In genomic region chr17:29586676-29587469, GRCh38 we compare ENCODE assay signal across 13 cellular contexts. TPM values are rescaled to one million over a fixed set of nuclear protein-coding genes. Genes with fewer than 3 reads are reported as not detected.
DNase-seq lines count a peak whose midpoint lies in the region; ATAC-seq, FAIRE-seq and TF ChIP-seq lines count a peak whose summit lies in the region.
"Had no signal": no experiment of that assay in that cellular context is flagged by ENCODE, and none has a peak within 500 bp of the region (broad histone marks: within the 10 kb centered on the region; RNA-seq: fewer than 3 reads in every experiment).

No MANE protein-coding gene starts in this region.

- DNase-seq in DND-41, result no peak
- DNase-seq in RWPE1 (ENCODE audit: low spot score), result no peak
- no peak for DNase-seq in H1 (ENCODE audit: low read depth in 1 of 2, low spot score in 2 of 2)
- DNase-seq in sigmoid colon, result no peak
- no peak for DNase-seq in NOMO-1 treated with dmso at 0.1 percent for 144 hours (lab: John Stamatoyannopoulos, UW; ENCODE audit: unreplicated experiment)
- DNase-seq in NCI-H1930 (lab: John Stamatoyannopoulos, UW), result no peak
- DNase-seq: activated CD8-positive, alpha-beta memory T cell treated with anti-CD3 and anti-CD28 coated beads for 24 hours; erythroblast; midbrain; NCI-H774; stimulated activated CD4-positive, alpha-beta T cell treated with anti-CD3 and anti-CD28 coated beads, Interleukin-4, amount 100 ng/mL, for 24 hours had no signal

- TF ChIP-seq POLR2A in H1 (IDR thresholded peaks at IDR 0.05; ENCODE audit: control extremely low read depth in 1 of 2, low read depth in 2 of 2, low read length in 2 of 2), result no peak
- TF ChIP-seq POLR2A in sigmoid colon (IDR thresholded peaks at IDR 0.05), result no peak

- no peak overlapping the region for H3K14ac ChIP-seq in H1 (ENCODE audit: insufficient read length)

- no peak overlapping the region for H2BK120ac ChIP-seq in H1 (replicated peaks; ENCODE audit: low read depth, low read length)

- no peak overlapping the region for H4K8ac ChIP-seq in H1 (ENCODE audit: extremely low read depth, insufficient read depth, low read length)

- intact Hi-C loops in sigmoid colon (cut with DNase I), result no loop called here

- peak overlapping the region in 1 of 2 experiments; percentile 74; a peak in 2 of 4 replicates for H3K4me3 ChIP-seq in DND-41 (ENCODE audit: low read depth in 1 of 2, low read length in 2 of 2)
- no peak overlapping the region for H3K4me3 ChIP-seq in H1 (ENCODE audit: extremely low read depth in 1 of 4, insufficient read depth in 2 of 4, low read depth in 3 of 4, low read length in 4 of 4)
- no peak overlapping the region for H3K4me3 ChIP-seq in sigmoid colon

- POLR2A ChIA-PET in RWPE1 (lab: Yijun Ruan, JAX; ENCODE audit: low non-redundant PET), result interaction anchor here (0.7 kb wide), 1 partner anchor 198 kb away, joined by 3 read pairs; no protein-coding TSS in a partner anchor
- POLR2A ChIA-PET in H1 (lab: Charles Lee; ENCODE audit: partially characterized antibody), result interaction anchor here (0.7 to 1.8 kb wide), 5 partner anchors 11 to 17 kb away, joined by 3 to 8 read pairs (median 5); no protein-coding TSS in a partner anchor

- 92% methylated on average over 9 of the region's 9 CpGs; no CpG with 5 or more reads in 1 of the 2 experiments for WGBS in H1 (ENCODE audit: extremely low coverage in 1 of 2, insufficient coverage in 1 of 2, insufficient read length in 1 of 2, insufficient replicate concordance in 2 of 2, low coverage in 1 of 2, low lambda C conversion rate in 2 of 2, missing lambda C conversion rate in 1 of 2), 2 experiments
- WGBS in sigmoid colon, 2 donors, result 83 to 87% methylated on average over 9 of the region's 9 CpGs

- H2BK5ac ChIP-seq in H1 (ENCODE audit: low read depth, low read length), result no peak overlapping the region

- H3K9ac ChIP-seq in DND-41 (ENCODE audit: low read depth, low read length), result peak overlapping the region; percentile 72; the same call in 1 of the 2 replicates
- no peak overlapping the region for H3K9ac ChIP-seq in H1 (replicated peaks in 1 of 4; ENCODE audit: extremely low read depth in 1 of 4, low read depth in 3 of 4, low read length in 3 of 4)

- no peak overlapping the region for H3K4ac ChIP-seq in H1 (replicated peaks; ENCODE audit: insufficient read length, low read depth, low read length)

- H2BK20ac ChIP-seq in H1 (ENCODE audit: low read length), result no peak overlapping the region

- FAIRE-seq in H1 (lab: Jason Lieb, UNC), result no peak

- H3K56ac ChIP-seq in H1 (replicated peaks; ENCODE audit: insufficient read length, low read depth, low read length), result no peak overlapping the region

- peak overlapping the region; percentile 72; the same call in 1 of the 2 replicates for H2BK12ac ChIP-seq in H1 (ENCODE audit: low read depth, low read length)

- CTCF ChIA-PET in RWPE1 (lab: Yijun Ruan, JAX) (no interaction called here), H1 (lab: Charles Lee; ENCODE audit: partially characterized antibody) (interaction anchor here (1.7 to 14.8 kb wide), 7 partner anchors 8 to 217 kb away, joined by 7 to 193 read pairs (median 11); partner anchors contain the start of genes ABHD15, CORO6 and TP53I13)

- no peak for ATAC-seq in DND-41 (ENCODE audit: insufficient read depth, low read depth)
- no peak for ATAC-seq in GM21717 (IDR thresholded peaks at IDR 0.05; ENCODE audit: unreplicated experiment)
- ATAC-seq in HG02885 (IDR thresholded peaks at IDR 0.05; ENCODE audit: poor library complexity, unreplicated experiment), result no peak

- H3K27me3 ChIP-seq in DND-41 (ENCODE audit: insufficient read depth, low read length, poor library complexity), result no peaks in the 10 kb centered on the region
- H3K27me3 ChIP-seq in H1 (replicated peaks in 1 of 4; ENCODE audit: control insufficient read depth in 3 of 4, extremely low read depth in 1 of 4, insufficient read depth in 3 of 4, low read length in 3 of 4), result peaks cover 0 to 6% (median 5%) of the 10 kb centered on the region in 4 experiments; a peak in 2 of 7 replicates
- no peaks in the 10 kb centered on the region for H3K27me3 ChIP-seq in sigmoid colon

- H3K36me3 ChIP-seq in DND-41 (ENCODE audit: insufficient read depth, low read length), result peaks cover 22% of the 10 kb centered on the region
- 0 out of 8 replicates have a peak, but pooled peaks cover 0 to 4% (median 1%) of the 10 kb centered on the region in 4 experiments for H3K36me3 ChIP-seq in H1 (ENCODE audit: control insufficient read depth in 2 of 4, insufficient read depth in 4 of 4, low read length in 3 of 4)
- peaks cover 1 to 15% (median 5%) of the 10 kb centered on the region in 4 donors for H3K36me3 ChIP-seq in sigmoid colon

- H3K23ac ChIP-seq in H1 (ENCODE audit: insufficient read length), result no peak overlapping the region

- no peak overlapping the region for H4K91ac ChIP-seq in H1 (replicated peaks; ENCODE audit: insufficient read length, low read length)

- H3K9me3 ChIP-seq in DND-41 (ENCODE audit: insufficient read depth, low read length, severe bottlenecking), result no peaks in the 10 kb centered on the region
- H3K9me3 ChIP-seq in H1 (ENCODE audit: insufficient read depth in 2 of 2, low read depth in 1 of 2, low read length in 1 of 2), result no peaks in the 10 kb centered on the region
- no peaks in the 10 kb centered on the region for H3K9me3 ChIP-seq in sigmoid colon

- H3K18ac ChIP-seq in H1 (ENCODE audit: extremely low read depth, low read length), result no peak overlapping the region

- H3K79me1 ChIP-seq in H1 (ENCODE audit: low read depth, low read length), result peaks cover 19% of the 10 kb centered on the region

- TF ChIP-seq CTCF in DND-41 (IDR thresholded peaks at IDR 0.05; ENCODE audit: borderline replicate concordance, extremely low read depth, low read length, poor library complexity, severe bottlenecking) (no peak), RWPE1 (conservative IDR thresholded peaks at IDR 0.05; ENCODE audit: low read depth) (no peak), H1 (IDR thresholded peaks at IDR 0.05; ENCODE audit: control extremely low read depth in 1 of 3, insufficient read depth in 1 of 3, low read depth in 1 of 3, low read length in 3 of 3) (no peak), sigmoid colon (IDR thresholded peaks at IDR 0.05) (no peak)

- TF ChIP-seq EP300 in H1 (IDR thresholded peaks at IDR 0.05; ENCODE audit: borderline replicate concordance in 1 of 2, low read depth in 2 of 2, low read length in 2 of 2) (no peak), sigmoid colon (IDR thresholded peaks at IDR 0.05) (no peak)

- H2AFZ ChIP-seq in DND-41 (ENCODE audit: low read depth, low read length), result no peak overlapping the region
- no peak overlapping the region for H2AFZ ChIP-seq in H1 (ENCODE audit: low read length)

- H3K4me2 ChIP-seq in DND-41 (ENCODE audit: insufficient read depth, low read length) (peak overlapping the region; percentile 97; the same call in 1 of the 2 replicates), H1 (ENCODE audit: insufficient read depth in 1 of 2, low read depth in 2 of 2, low read length in 2 of 2) (peak overlapping the region in 1 of 2 experiments; percentile 93; a peak in 1 of 4 replicates)

- H2AK5ac ChIP-seq in H1 (ENCODE audit: low read depth, low read length), result peak overlapping the region; percentile 45; the same call in 1 of the 2 replicates

- H4K20me1 ChIP-seq in DND-41 (ENCODE audit: insufficient read depth, low read length), result peaks cover 68% of the 10 kb centered on the region
- H4K20me1 ChIP-seq in H1 (replicated peaks in 1 of 2; ENCODE audit: control insufficient read depth in 1 of 2, insufficient read depth in 2 of 2, low read length in 2 of 2), result peaks cover 15 to 36% of the 10 kb centered on the region in 2 experiments

- H3K27ac ChIP-seq in DND-41 (ENCODE audit: low read length), result no peak overlapping the region; the same call in 1 of the 2 replicates
- H3K27ac ChIP-seq in RWPE1, result peak overlapping the region; percentile 99
- H3K27ac ChIP-seq in H1 (ENCODE audit: low read depth, low read length), result no peak overlapping the region
- peak overlapping the region; percentile 82 to 92 (median 88) for H3K27ac ChIP-seq in sigmoid colon

- H2BK15ac ChIP-seq in H1 (ENCODE audit: low read length), result no peak overlapping the region; the same call in 1 of the 2 replicates

- no peak for TF ChIP-seq RAD21 in H1 (IDR thresholded peaks at IDR 0.05 in 1 of 2, conservative IDR thresholded peaks at IDR 0.05 in 1 of 2; ENCODE audit: low read depth in 2 of 2, low read length in 2 of 2)

- peaks cover 26% of the 10 kb centered on the region; the same call in 1 of the 2 replicates for H3K23me2 ChIP-seq in H1 (ENCODE audit: low read depth, low read length)

- H3K4me1 ChIP-seq in DND-41 (ENCODE audit: insufficient read depth, low read length) (peaks cover 54% of the 10 kb centered on the region), H1 (replicated peaks in 1 of 4; ENCODE audit: control insufficient read depth in 3 of 4, insufficient read depth in 4 of 4, low read length in 3 of 4) (peaks cover 7 to 37% (median 31%) of the 10 kb centered on the region in 4 experiments), sigmoid colon (peaks cover 0 to 74% (median 65%) of the 10 kb centered on the region in 4 donors)

- no peak overlapping the region for H4K5ac ChIP-seq in H1 (ENCODE audit: insufficient read length, low read depth, low read length)

- H3K79me2 ChIP-seq in DND-41 (ENCODE audit: insufficient read depth, low read length) (peaks cover 76% of the 10 kb centered on the region), H1 (ENCODE audit: control insufficient read depth in 1 of 2, insufficient read depth in 2 of 2, low read length in 2 of 2) (peaks cover 0 to 42% of the 10 kb centered on the region in 2 experiments; a peak in 2 of 4 replicates)

RNA-seq across cellular contexts. Expression of gene GIT1, which starts 2.6 kb away (rescaled TPM):
- total RNA-seq in H1 (2021; fragmentation: NEBNext Ultra II Directional; extraction: Animal tissue kit (Norgen Biotek cat#: 25700)), result 60.6 and 62.4 TPM in 2 replicates
- 63.0 and 80.7 TPM in 2 replicates for polyA plus RNA-seq in H1 (2011; rRNA removed)
- polyA plus RNA-seq in H1 (2011; cell fraction: cytosol; rRNA removed), result 43.3 TPM
- 93.3 TPM for polyA plus RNA-seq in H1 (2011; cell fraction: nucleus; rRNA removed)
- 36.7 to 55.7 TPM (median 48.9 TPM) in 4 replicates for polyA plus RNA-seq in H1 (2012, experiment 1 of 2)
- 54.3 TPM for polyA plus RNA-seq in H1 (2012, experiment 2 of 2)
- 45.0 TPM for polyA plus RNA-seq in H1 (2013, experiment 1 of 2)
- polyA plus RNA-seq in H1 (2013, experiment 2 of 2), result 45.5 TPM
- 45.9 and 62.5 TPM in 2 replicates for polyA minus RNA-seq in H1 (2011; rRNA and poly(A)+ RNA removed)
- polyA minus RNA-seq in H1 (2011; cell fraction: cytosol; rRNA and poly(A)+ RNA removed), result 42.9 TPM
- polyA minus RNA-seq in H1 (2011; cell fraction: nucleus; rRNA and poly(A)+ RNA removed), result 55.6 TPM
- 10 to 100 TPM; 13.6 to 31.3 (median 16.8) TPM for total RNA-seq in sigmoid colon
- 10 to 100 TPM; 16.9 to 28.5 (median 18.0) TPM for polyA plus RNA-seq in sigmoid colon

RNA-seq across cellular contexts. Expression of gene ANKRD13B, which starts 6.1 kb away (rescaled TPM):
- 41.0 and 48.5 TPM in 2 replicates for total RNA-seq in H1 (2021; fragmentation: NEBNext Ultra II Directional; extraction: Animal tissue kit (Norgen Biotek cat#: 25700))
- 16.4 and 30.3 TPM in 2 replicates for polyA plus RNA-seq in H1 (2011; rRNA removed)
- polyA plus RNA-seq in H1 (2011; cell fraction: cytosol; rRNA removed), result 17.6 TPM
- 167 TPM for polyA plus RNA-seq in H1 (2011; cell fraction: nucleus; rRNA removed)
- 25.6 to 40.3 TPM (median 33.5 TPM) in 4 replicates for polyA plus RNA-seq in H1 (2012, experiment 1 of 2)
- polyA plus RNA-seq in H1 (2012, experiment 2 of 2), result 22.3 TPM
- 21.9 TPM for polyA plus RNA-seq in H1 (2013, experiment 1 of 2)
- 20.2 TPM for polyA plus RNA-seq in H1 (2013, experiment 2 of 2)
- polyA minus RNA-seq in H1 (2011; rRNA and poly(A)+ RNA removed), result 7.7 and 13.1 TPM in 2 replicates
- 22.4 TPM for polyA minus RNA-seq in H1 (2011; cell fraction: cytosol; rRNA and poly(A)+ RNA removed)
- polyA minus RNA-seq in H1 (2011; cell fraction: nucleus; rRNA and poly(A)+ RNA removed), result 33.4 TPM
- 10 to 100 TPM in 1 of 4 donors, 1 to 10 TPM in 3; 5.4 to 17.2 (median 6.2) TPM for total RNA-seq in sigmoid colon
- 1 to 10 TPM; 1.6 to 5.2 (median 3.0) TPM for polyA plus RNA-seq in sigmoid colon

RNA-seq across cellular contexts. Expression of gene TP53I13, which starts 18.4 kb away (rescaled TPM):
- total RNA-seq in H1 (2021; fragmentation: NEBNext Ultra II Directional; extraction: Animal tissue kit (Norgen Biotek cat#: 25700)), result 21.1 and 22.4 TPM in 2 replicates
- 35.7 and 42.6 TPM in 2 replicates for polyA plus RNA-seq in H1 (2011; rRNA removed)
- 33.3 TPM for polyA plus RNA-seq in H1 (2011; cell fraction: cytosol; rRNA removed)
- polyA plus RNA-seq in H1 (2011; cell fraction: nucleus; rRNA removed), result 97.5 TPM
- polyA plus RNA-seq in H1 (2012, experiment 1 of 2), result 13.5 to 25.6 TPM (median 22.3 TPM) in 4 replicates
- 20.0 TPM for polyA plus RNA-seq in H1 (2012, experiment 2 of 2)
- polyA plus RNA-seq in H1 (2013, experiment 1 of 2), result 26.9 TPM
- 24.1 TPM for polyA plus RNA-seq in H1 (2013, experiment 2 of 2)
- 6.4 and 7.7 TPM in 2 replicates for polyA minus RNA-seq in H1 (2011; rRNA and poly(A)+ RNA removed)
- 15.0 TPM for polyA minus RNA-seq in H1 (2011; cell fraction: cytosol; rRNA and poly(A)+ RNA removed)
- polyA minus RNA-seq in H1 (2011; cell fraction: nucleus; rRNA and poly(A)+ RNA removed), result 31.3 TPM
- 10 to 100 TPM; 28.8 to 41.8 (median 35.4) TPM for total RNA-seq in sigmoid colon
- 10 to 100 TPM; 14.4 to 79.0 (median 20.3) TPM for polyA plus RNA-seq in sigmoid colon

RNA-seq across cellular contexts. Expression of gene ABHD15, which starts 20.0 kb away (rescaled TPM):
- 1.6 and 1.7 TPM in 2 replicates for total RNA-seq in H1 (2021; fragmentation: NEBNext Ultra II Directional; extraction: Animal tissue kit (Norgen Biotek cat#: 25700))
- polyA plus RNA-seq in H1 (2011; rRNA removed), result 0.88 and 1.2 TPM in 2 replicates
- 1.2 TPM for polyA plus RNA-seq in H1 (2011; cell fraction: cytosol; rRNA removed)
- polyA plus RNA-seq in H1 (2011; cell fraction: nucleus; rRNA removed), result 1.6 TPM
- polyA plus RNA-seq in H1 (2012, experiment 1 of 2), result 1.3 to 1.6 TPM (median 1.5 TPM) in 4 replicates
- 1.9 TPM for polyA plus RNA-seq in H1 (2012, experiment 2 of 2)
- 1.3 TPM for polyA plus RNA-seq in H1 (2013, experiment 1 of 2)
- polyA plus RNA-seq in H1 (2013, experiment 2 of 2), result 1.3 TPM
- polyA minus RNA-seq in H1 (2011; rRNA and poly(A)+ RNA removed), result 1.8 and 2.1 TPM in 2 replicates
- polyA minus RNA-seq in H1 (2011; cell fraction: cytosol; rRNA and poly(A)+ RNA removed), result 1.4 TPM
- 3.0 TPM for polyA minus RNA-seq in H1 (2011; cell fraction: nucleus; rRNA and poly(A)+ RNA removed)
- total RNA-seq in sigmoid colon, result 10 to 100 TPM in 1 of 4 donors, 1 to 10 TPM in 3; 4.1 to 10.8 (median 6.7) TPM
- 10 to 100 TPM in 1 of 3 donors, 1 to 10 TPM in 2; 4.9 to 10.3 (median 5.4) TPM for polyA plus RNA-seq in sigmoid colon

RNA-seq across cellular contexts. Expression of gene CORO6, which starts 35.8 kb away (rescaled TPM):
- total RNA-seq in H1 (2021; fragmentation: NEBNext Ultra II Directional; extraction: Animal tissue kit (Norgen Biotek cat#: 25700)), result 2.1 and 2.5 TPM in 2 replicates
- 8.6 and 13.3 TPM in 2 replicates for polyA plus RNA-seq in H1 (2011; rRNA removed)
- polyA plus RNA-seq in H1 (2011; cell fraction: cytosol; rRNA removed), result 10.9 TPM
- 106 TPM for polyA plus RNA-seq in H1 (2011; cell fraction: nucleus; rRNA removed)
- 3.1 to 6.2 TPM (median 5.5 TPM) in 4 replicates for polyA plus RNA-seq in H1 (2012, experiment 1 of 2)
- 3.1 TPM for polyA plus RNA-seq in H1 (2012, experiment 2 of 2)
- polyA plus RNA-seq in H1 (2013, experiment 1 of 2), result 3.6 TPM
- polyA plus RNA-seq in H1 (2013, experiment 2 of 2), result 3.3 TPM
- 7.3 and 10.4 TPM in 2 replicates for polyA minus RNA-seq in H1 (2011; rRNA and poly(A)+ RNA removed)
- 3.2 TPM for polyA minus RNA-seq in H1 (2011; cell fraction: cytosol; rRNA and poly(A)+ RNA removed)
- polyA minus RNA-seq in H1 (2011; cell fraction: nucleus; rRNA and poly(A)+ RNA removed), result 10.5 TPM
- total RNA-seq in sigmoid colon, result 10 to 100 TPM; 23.9 to 94.4 (median 35.1) TPM
- polyA plus RNA-seq in sigmoid colon, result 1 to 10 TPM in 2 of 3 donors, under 1 TPM in 1; 0.23 to 4.9 (median 3.0) TPM

Comparison
In these comparisons a context has a peak if more than half of its experiments do, and no peak if none do; other contexts are left out.
1. H3K27ac ChIP-seq: peak in RWPE1 (single experiment) and sigmoid colon (4 of 4); none in DND-41 (single experiment) and H1 (single experiment).